20 cellular contexts compared by ENCODE assay signal in the genomic region with DNA sequence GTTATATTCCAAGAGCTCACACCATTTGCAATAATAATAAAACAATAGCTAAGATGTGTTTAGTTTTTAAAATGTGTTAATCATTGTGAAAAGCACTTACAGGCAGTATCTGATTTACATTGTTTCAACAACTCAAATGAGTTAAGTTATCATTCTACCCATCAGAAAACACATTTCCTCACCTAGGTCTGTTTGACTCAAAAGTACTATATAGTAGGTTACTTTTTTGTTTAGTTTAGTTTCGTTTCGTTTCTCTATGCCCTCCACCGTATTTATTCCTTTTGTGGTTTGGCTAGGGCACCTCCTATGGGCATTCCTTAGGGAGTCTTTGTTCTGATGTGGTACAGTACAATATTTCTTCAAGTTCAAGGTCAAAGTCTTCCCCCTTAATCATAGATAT.
"Had no signal": no experiment of that assay in that cellular context is flagged by ENCODE, and none has a peak within 500 bp of the region (broad histone marks: within the 10 kb centered on the region; RNA-seq: fewer than 3 reads in every experiment).

No MANE protein-coding gene starts in this region.

- H3K9me3 ChIP-seq: neutrophil, psoas muscle, sigmoid colon, spleen, testis, thyroid gland, transverse colon, upper lobe of left lung, vagina had no signal

- H3K36me3 ChIP-seq: left ventricle myocardium inferior, neural progenitor cell, sigmoid colon, thyroid gland, transverse colon, upper lobe of left lung, vagina had no signal

- H3K4me2 ChIP-seq: neural progenitor cell had no signal

- DNase-seq: left ventricle myocardium inferior, natural killer cell, psoas muscle, sigmoid colon, spleen, upper lobe of left lung had no signal

- H3K27ac Mint-ChIP-seq: mesothelial cell of epicardium; nephron progenitor cell; neural progenitor cell; stimulated activated naive CD8-positive, alpha-beta T cell treated with anti-CD3 and anti-CD28 coated beads, Interleukin-15, amount 100 ng/mL, for 72 hours had no signal

- H3K27me3 ChIP-seq: neural progenitor cell, neutrophil, sigmoid colon, spleen, testis, thyroid gland, transverse colon, upper lobe of left lung, vagina had no signal

- H3K4me1 ChIP-seq: left ventricle myocardium inferior, neural progenitor cell, parathyroid adenoma, psoas muscle, sigmoid colon, testis, thyroid gland, vagina had no signal

- H3K36me3 Mint-ChIP-seq: mesothelial cell of epicardium, natural killer cell, neural progenitor cell had no signal

- H3K4me3 Mint-ChIP-seq: mesothelial cell of epicardium, nephron progenitor cell, neural progenitor cell had no signal

- ATAC-seq: stimulated activated memory B cell treated with anti-CD40 and anti-IgM and Interleukin-4, amounts not matched to agents 10 μg/mL and 1 μg/mL and 100 μg/mL, for 72 hours; stimulated activated naive CD8-positive, alpha-beta T cell treated with anti-CD3 and anti-CD28 coated beads, Interleukin-15, amount 100 ng/mL, for 72 hours had no signal

- H3K4me1 Mint-ChIP-seq: nephron progenitor cell had no signal

- H3K9ac ChIP-seq: neural progenitor cell, parathyroid adenoma had no signal

- H3K4me3 ChIP-seq: left ventricle myocardium inferior, lung, neural progenitor cell, psoas muscle, sigmoid colon, spleen, testis, thyroid gland, transverse colon, upper lobe of left lung, vagina had no signal

- H2AFZ ChIP-seq: neural progenitor cell, parathyroid adenoma had no signal

- FAIRE-seq: small intestine had no signal

- H3K27me3 Mint-ChIP-seq: naive B cell; stimulated activated memory B cell treated with anti-CD40 and anti-IgM and Interleukin-4, amounts not matched to agents 10 μg/mL and 1 μg/mL and 100 μg/mL, for 72 hours; stimulated activated naive CD8-positive, alpha-beta T cell treated with anti-CD3 and anti-CD28 coated beads, Interleukin-15, amount 100 ng/mL, for 72 hours had no signal

- H3K79me2 ChIP-seq: parathyroid adenoma had no signal

- H3K27ac ChIP-seq: left ventricle myocardium inferior, neural progenitor cell, neutrophil, parathyroid adenoma, psoas muscle, sigmoid colon, testis, thyroid gland, transverse colon, upper lobe of left lung, vagina had no signal

- H3K9me3 Mint-ChIP-seq: stimulated activated naive CD8-positive, alpha-beta T cell treated with anti-CD3 and anti-CD28 coated beads, Interleukin-15, amount 100 ng/mL, for 72 hours had no signal
